14 cellular contexts compared by ENCODE assay signal in genomic region chr19:2629491-2630351, GRCh38.
A peak's percentile ranks its signal among the peaks of the same experiment; 100 is the strongest.
DNase-seq lines count a peak whose midpoint lies in the region; TF ChIP-seq lines count a peak whose summit lies in the region.
"Had no signal": no experiment of that assay in that cellular context is flagged by ENCODE, and none has a peak within 500 bp of the region (broad histone marks: within the 10 kb centered on the region; RNA-seq: fewer than 3 reads in every experiment).

No MANE protein-coding gene starts in this region.

- no peak overlapping the region for H3K9ac ChIP-seq in parathyroid adenoma

- H3K4me2 ChIP-seq in parathyroid adenoma (ENCODE audit: low read length) = no peak overlapping the region

- intact Hi-C loops in esophagus squamous epithelium (cut with DNase I) = loop anchor here (10.0 kb wide), 1 partner anchor 345 kb away; the partner anchor contains the start of gene PEAK3
- intact Hi-C loops in lower leg skin (cut with DNase I; ENCODE audit: low total_unique reads) = no loop called here
- intact Hi-C loops in posterior cingulate gyrus (cut with DNase I) = no loop called here

- H3K27ac ChIP-seq in esophagus squamous epithelium (peak overlapping the region in 3 of 4 donors; percentile 57 to 82 (median 81)), parathyroid adenoma (peak overlapping the region; percentile 96)

- H3K9me3 ChIP-seq in esophagus squamous epithelium (peaks cover 0 to 14% (median 8%) of the 10 kb centered on the region in 3 donors), parathyroid adenoma (ENCODE audit: control insufficient read depth, low read length) (no peaks in the 10 kb centered on the region)

- H3K36me3 ChIP-seq in esophagus squamous epithelium (no peaks in the 10 kb centered on the region), parathyroid adenoma (ENCODE audit: control insufficient read depth, insufficient read depth, low read length) (no peaks in the 10 kb centered on the region)

- H3K79me2 ChIP-seq in parathyroid adenoma = peaks cover 4% of the 10 kb centered on the region

- H3K4me1 ChIP-seq in esophagus squamous epithelium (peaks cover 13 to 44% (median 22%) of the 10 kb centered on the region in 3 donors), parathyroid adenoma (peaks cover 46% of the 10 kb centered on the region)

- 73 to 80% methylated on average over 14 to 15 of the region's 16 CpGs for WGBS in esophagus squamous epithelium, 2 donors
- 86 to 90% methylated on average over 16 of the region's 16 CpGs for WGBS in lower leg skin, 2 donors

- TF ChIP-seq CTCF in esophagus squamous epithelium (IDR thresholded peaks at IDR 0.05) (no peak), parathyroid adenoma (IDR thresholded peaks at IDR 0.05) (no peak), lower leg skin (IDR thresholded peaks at IDR 0.05) (no peak)

- H2AFZ ChIP-seq in parathyroid adenoma = no peak overlapping the region

- H3K27me3 ChIP-seq in esophagus squamous epithelium = no peaks in the 10 kb centered on the region
- no peaks in the 10 kb centered on the region for H3K27me3 ChIP-seq in parathyroid adenoma (ENCODE audit: control insufficient read depth, insufficient read depth, low read length)

- H3K4me3 ChIP-seq in esophagus squamous epithelium (no peak overlapping the region), parathyroid adenoma (ENCODE audit: low read depth, low read length) (no peak overlapping the region), lower leg skin (ENCODE audit: low read depth, poor library complexity, severe bottlenecking) (no peak overlapping the region)
- H3K4me3 ChIP-seq: lung had no signal

- TF ChIP-seq POLR2A in esophagus squamous epithelium (IDR thresholded peaks at IDR 0.05) (no peak), lower leg skin (IDR thresholded peaks at IDR 0.05) (no peak)

- DNase-seq in CD1c-positive myeloid dendritic cell (ENCODE audit: extremely low spot score) = peak; percentile 90
- peak; percentile 95 for DNase-seq in MV-4-11 (lab: John Stamatoyannopoulos, UW)
- DNase-seq in esophagus squamous epithelium (lab: John Stamatoyannopoulos, UW) = no peak
- DNase-seq in ecto neural progenitor cell (ENCODE audit: low spot score) = no peak
- DNase-seq in lower leg skin (ENCODE audit: low spot score in 2 of 2) = no peak
- DNase-seq in NCI-H1048 (lab: John Stamatoyannopoulos, UW) = no peak
- no peak for DNase-seq in posterior cingulate gyrus
- DNase-seq: activated T-cell treated with anti-CD3 and anti-CD28 coated beads, Interleukin-2, amount 50 U/mL, for 1 hour; foreskin fibroblast; NCI-H1092; NCI-H69; T1000 had no signal

Comparison
In these comparisons a context has a peak if more than half of its experiments do, and no peak if none do; other contexts are left out.
1. DNase-seq: peak in CD1c-positive myeloid dendritic cell (single experiment) and MV-4-11 (single experiment); none in esophagus squamous epithelium (single experiment), ecto neural progenitor cell (single experiment), lower leg skin (0 of 2), NCI-H1048 (single experiment) and posterior cingulate gyrus (0 of 10).